In genomic region chr22:36384766-36385400, GRCh38 we compare ENCODE assay signal across 8 cellular contexts. TPM values are rescaled to one million over a fixed set of nuclear protein-coding genes. Genes with fewer than 3 reads are reported as not detected.
DNase-seq lines count a peak whose midpoint lies in the region; ATAC-seq, FAIRE-seq and TF ChIP-seq lines count a peak whose summit lies in the region.

No MANE protein-coding gene starts in this region.

- H3K36me3 Mint-ChIP-seq in activated CD4-positive, alpha-beta T cell treated with anti-CD3 and anti-CD28 coated beads for 36 hours (ENCODE audit: low read depth): peaks cover 53% of the 10 kb centered on the region
- H3K36me3 Mint-ChIP-seq in memory B cell: peaks cover 11% of the 10 kb centered on the region

- peak overlapping the region; percentile 98 for H3K27ac Mint-ChIP-seq in activated CD4-positive, alpha-beta T cell treated with anti-CD3 and anti-CD28 coated beads for 36 hours
- H3K27ac Mint-ChIP-seq in memory B cell: peak overlapping the region; percentile 88

- peak in 1 of 6 experiments; percentile 12 for TF ChIP-seq CTCF in Peyer's patch (IDR thresholded peaks at IDR 0.05)

- peak; percentile 24 to 29 for TF ChIP-seq POLR2A in Peyer's patch (IDR thresholded peaks at IDR 0.05)

- no peaks in the 10 kb centered on the region for H3K27me3 ChIP-seq in Peyer's patch

- CTCF ChIA-PET in activated CD4-positive, alpha-beta T cell treated with anti-CD3 and anti-CD28 coated beads for 36 hours (lab: Charles Lee): interaction anchor here (0.7 to 3.1 kb wide), 7 partner anchors 10 to 141 kb away, joined by 3 to 18 read pairs (median 3); no protein-coding TSS in a partner anchor

- no peaks in the 10 kb centered on the region for H3K27me3 Mint-ChIP-seq in activated CD4-positive, alpha-beta T cell treated with anti-CD3 and anti-CD28 coated beads for 36 hours
- H3K27me3 Mint-ChIP-seq in memory B cell: no peaks in the 10 kb centered on the region

- intact Hi-C loops in activated CD4-positive, alpha-beta T cell treated with anti-CD3 and anti-CD28 coated beads for 36 hours (cut with DNase I, micrococcal nuclease): loop anchor here (1.0 to 5.0 kb wide), 5 partner anchors 8 to 228 kb away; partner anchors contain the start of gene EIF3D (in 1 of the 2)

- no peaks in the 10 kb centered on the region for H3K9me3 Mint-ChIP-seq in activated CD4-positive, alpha-beta T cell treated with anti-CD3 and anti-CD28 coated beads for 36 hours (ENCODE audit: low read depth)
- no peaks in the 10 kb centered on the region for H3K9me3 Mint-ChIP-seq in memory B cell

- H3K4me1 ChIP-seq in Peyer's patch: peaks cover 0 to 57% (median 26%) of the 10 kb centered on the region in 4 donors

- peak overlapping the region; percentile 83 to 100 (median 96) for H3K4me3 ChIP-seq in Peyer's patch

- DNase-seq in activated CD4-positive, alpha-beta T cell treated with anti-CD3 and anti-CD28 coated beads for 36 hours: peak; percentile 65
- no peak for DNase-seq in activated CD4-positive, alpha-beta T cell treated with anti-CD3 and anti-CD28 coated beads for 48 hours
- DNase-seq in Peyer's patch (peak in 2 of 3 donors; percentile 67 to 80), cerebellum (ENCODE audit: low spot score) (peak; percentile 30), memory B cell (ENCODE audit: low spot score in 2 of 2) (peak in 1 of 2 donors; percentile 44), urothelium cell line (ENCODE audit: low spot score) (peak; percentile 49)

- H3K9me3 ChIP-seq in Peyer's patch: no peaks in the 10 kb centered on the region

- no peak for FAIRE-seq in urothelium cell line (lab: Jason Lieb, UNC)

- POLR2A ChIA-PET in activated CD4-positive, alpha-beta T cell treated with anti-CD3 and anti-CD28 coated beads for 36 hours (lab: Charles Lee): interaction anchor here (0.6 to 1.9 kb wide), 6 partner anchors 10 to 103 kb away, joined by 3 to 6 read pairs (median 5); no protein-coding TSS in a partner anchor

- no peak for ATAC-seq in activated CD4-positive, alpha-beta T cell treated with anti-CD3 and anti-CD28 coated beads for 36 hours
- ATAC-seq in memory B cell (ENCODE audit: low read depth) (peak; percentile 12), HG02759 (IDR thresholded peaks at IDR 0.05; ENCODE audit: unreplicated experiment) (no peak), GM19395 (IDR thresholded peaks at IDR 0.05; ENCODE audit: unreplicated experiment) (no peak)

- H3K4me3 Mint-ChIP-seq in activated CD4-positive, alpha-beta T cell treated with anti-CD3 and anti-CD28 coated beads for 36 hours: peak overlapping the region; percentile 99
- H3K4me3 Mint-ChIP-seq in memory B cell: peak overlapping the region; percentile 95

- peaks cover 0 to 10% (median 0%) of the 10 kb centered on the region in 3 donors for H3K36me3 ChIP-seq in Peyer's patch

- H3K27ac ChIP-seq in Peyer's patch: peak overlapping the region; percentile 99 to 100 (median 99)

- H3K4me1 Mint-ChIP-seq in activated CD4-positive, alpha-beta T cell treated with anti-CD3 and anti-CD28 coated beads for 36 hours: peaks cover 56% of the 10 kb centered on the region
- H3K4me1 Mint-ChIP-seq in memory B cell: peaks cover 36% of the 10 kb centered on the region

RNA-seq across cellular contexts. Expression of gene MYH9, which starts 2.9 kb away (rescaled TPM):
- 100 to 1,000 TPM; 720 to 773 TPM for total RNA-seq in activated CD4-positive, alpha-beta T cell treated with anti-CD3 and anti-CD28 coated beads for 36 hours
- 100 to 1,000 TPM; 337 to 553 (median 433) TPM for total RNA-seq in Peyer's patch
- total RNA-seq in cerebellum: 38.6 TPM
